Comparison of ENCODE assay signal across 10 cellular contexts in the genomic region with DNA sequence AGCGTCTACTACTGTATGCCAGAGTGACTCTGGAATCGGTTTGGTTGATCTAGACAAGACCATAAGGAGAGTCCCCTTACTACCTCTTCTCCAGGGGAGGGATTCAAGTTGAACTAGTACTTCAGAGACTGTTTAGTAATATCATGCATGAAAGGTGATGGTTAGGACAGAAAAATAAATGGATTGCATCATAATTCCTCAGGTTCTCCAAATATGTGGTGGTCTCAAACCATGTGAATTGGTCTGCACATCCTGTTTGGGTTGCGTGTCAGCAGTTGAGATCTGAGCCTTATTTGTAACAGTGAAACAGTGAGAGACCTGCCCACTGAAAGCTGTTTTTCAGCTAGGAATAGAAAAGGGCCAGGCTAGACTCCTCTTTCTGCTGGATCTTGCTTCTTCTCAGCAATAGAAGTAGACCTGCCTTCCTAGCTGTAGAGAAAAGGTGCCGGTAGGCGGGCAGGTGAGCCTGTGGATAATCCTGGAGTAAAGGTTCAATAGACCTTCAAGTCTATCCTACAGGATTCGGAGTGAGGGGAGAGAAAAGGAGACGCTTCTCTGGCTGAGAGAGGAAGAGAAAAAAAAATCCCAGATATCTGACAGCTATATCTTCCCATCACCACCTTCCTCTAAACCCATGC.
DNase-seq lines count a peak whose midpoint lies in the region; ATAC-seq and TF ChIP-seq lines count a peak whose summit lies in the region.
"Had no signal": no experiment of that assay in that cellular context is flagged by ENCODE, and none has a peak within 500 bp of the region (broad histone marks: within the 10 kb centered on the region; RNA-seq: fewer than 3 reads in every experiment).

No MANE protein-coding gene starts in this region.

- H3K4me1 Mint-ChIP-seq in central memory CD8-positive, alpha-beta T cell = peaks cover 7% of the 10 kb centered on the region
- peaks cover 27% of the 10 kb centered on the region for H3K4me1 Mint-ChIP-seq in neural crest cell

- no peak overlapping the region for H3K27ac Mint-ChIP-seq in central memory CD8-positive, alpha-beta T cell (ENCODE audit: low read depth)
- no peak overlapping the region for H3K27ac Mint-ChIP-seq in neural crest cell (ENCODE audit: unreplicated experiment)
- H3K27ac Mint-ChIP-seq: CD8-positive, alpha-beta T cell; stimulated activated naive CD8-positive, alpha-beta T cell treated with anti-CD3 and anti-CD28 coated beads, Interleukin-15, Interleukin-2, amounts not matched to agents 100 ng/mL and 50 ng/mL, for 24 hours had no signal

- no peak for TF ChIP-seq CTCF in neural crest cell (conservative IDR thresholded peaks at IDR 0.05)

- DNase-seq in G401 (ENCODE audit: low spot score) (peak; percentile 26), neural crest cell (ENCODE audit: low read depth, low spot score) (no peak), KG1 (lab: John Stamatoyannopoulos, UW) (no peak), NOMO-1 treated with dmso at 0.1 percent for 144 hours (lab: John Stamatoyannopoulos, UW; ENCODE audit: unreplicated experiment) (no peak)
- no peak for DNase-seq in central memory CD8-positive, alpha-beta T cell (ENCODE audit: low spot score in 2 of 2)
- DNase-seq in activated naive CD4-positive, alpha-beta T cell treated with Interleukin-2 at 50 U/mL for 16 hours = no peak
- DNase-seq: CD8-positive, alpha-beta T cell; T-helper 9 cell had no signal

- H3K4me3 Mint-ChIP-seq in central memory CD8-positive, alpha-beta T cell = peak overlapping the region; percentile 34
- peak overlapping the region; percentile 81 for H3K4me3 Mint-ChIP-seq in neural crest cell
- H3K4me3 Mint-ChIP-seq: CD8-positive, alpha-beta T cell; stimulated activated naive CD8-positive, alpha-beta T cell treated with anti-CD3 and anti-CD28 coated beads, Interleukin-15, Interleukin-2, amounts not matched to agents 100 ng/mL and 50 ng/mL, for 24 hours had no signal

- peak; percentile 35 for ATAC-seq in HG02870 (IDR thresholded peaks at IDR 0.05; ENCODE audit: unreplicated experiment)
- ATAC-seq in central memory CD8-positive, alpha-beta T cell (replicated peaks; ENCODE audit: extremely low read depth, poor library complexity, severe bottlenecking) = no peak
- ATAC-seq: CD8-positive, alpha-beta T cell had no signal

- H3K9me3 Mint-ChIP-seq in central memory CD8-positive, alpha-beta T cell = no peaks in the 10 kb centered on the region
- no peaks in the 10 kb centered on the region for H3K9me3 Mint-ChIP-seq in neural crest cell
- H3K9me3 Mint-ChIP-seq: CD8-positive, alpha-beta T cell; stimulated activated naive CD8-positive, alpha-beta T cell treated with anti-CD3 and anti-CD28 coated beads, Interleukin-15, Interleukin-2, amounts not matched to agents 100 ng/mL and 50 ng/mL, for 24 hours had no signal

- no peaks in the 10 kb centered on the region for H3K36me3 Mint-ChIP-seq in central memory CD8-positive, alpha-beta T cell (ENCODE audit: insufficient read depth)
- no peaks in the 10 kb centered on the region for H3K36me3 Mint-ChIP-seq in neural crest cell (ENCODE audit: low read depth)
- H3K36me3 Mint-ChIP-seq: CD8-positive, alpha-beta T cell had no signal

- in situ Hi-C loops in G401 (cut with HindIII; ENCODE audit: low sequenced_read_pairs) = no loop called here

- H3K27me3 Mint-ChIP-seq in central memory CD8-positive, alpha-beta T cell = peaks cover 68% of the 10 kb centered on the region
- H3K27me3 Mint-ChIP-seq in neural crest cell (ENCODE audit: low read depth) = peaks cover 52% of the 10 kb centered on the region
